1 cellular context compared by ENCODE assay signal in the genomic region with DNA sequence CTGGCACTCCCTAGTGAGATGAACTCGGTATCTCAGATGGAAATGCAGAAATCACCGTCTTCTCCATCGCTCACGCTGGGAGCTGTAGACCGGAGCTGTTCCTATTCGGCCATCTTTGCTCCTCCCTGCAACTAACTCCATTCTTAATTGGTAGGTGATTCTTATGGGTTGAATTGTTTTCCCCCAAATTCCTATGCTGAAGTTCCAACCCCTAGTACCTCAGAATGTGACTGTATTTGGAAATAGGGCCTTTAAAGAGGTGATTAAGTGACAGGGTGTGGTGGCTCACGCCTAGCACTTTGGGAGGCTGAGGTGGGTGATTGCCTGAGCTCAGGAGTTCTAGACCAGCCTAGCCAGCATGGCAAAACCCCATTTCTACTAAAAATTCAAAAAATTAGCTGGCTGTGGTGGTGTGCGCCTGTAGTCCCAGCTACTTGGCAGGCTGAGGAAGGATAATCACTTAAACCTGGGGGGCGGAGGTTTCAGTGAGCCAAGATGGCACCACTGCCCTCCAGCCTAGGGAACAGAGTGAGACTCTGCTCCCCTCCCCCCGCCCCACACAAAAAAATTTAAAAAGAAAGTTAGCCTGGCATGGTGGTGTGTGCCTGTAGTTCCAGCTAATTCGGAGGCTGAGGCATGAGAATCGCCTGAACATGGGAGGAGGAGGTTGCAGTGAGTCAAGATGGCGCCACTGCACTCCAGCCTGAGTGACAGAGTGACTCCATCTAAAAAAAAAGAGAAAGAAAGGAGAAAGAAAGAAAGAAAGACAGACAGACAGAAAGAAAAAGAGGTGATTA.
TF ChIP-seq lines count a peak whose summit lies in the region.

No MANE protein-coding gene starts in this region.

TF ChIP-seq in GM23338, 12 proteins besides CTCF, POLR2A, EP300 and RAD21 (continued from another document):
- TF ChIP-seq, protein P1, sequence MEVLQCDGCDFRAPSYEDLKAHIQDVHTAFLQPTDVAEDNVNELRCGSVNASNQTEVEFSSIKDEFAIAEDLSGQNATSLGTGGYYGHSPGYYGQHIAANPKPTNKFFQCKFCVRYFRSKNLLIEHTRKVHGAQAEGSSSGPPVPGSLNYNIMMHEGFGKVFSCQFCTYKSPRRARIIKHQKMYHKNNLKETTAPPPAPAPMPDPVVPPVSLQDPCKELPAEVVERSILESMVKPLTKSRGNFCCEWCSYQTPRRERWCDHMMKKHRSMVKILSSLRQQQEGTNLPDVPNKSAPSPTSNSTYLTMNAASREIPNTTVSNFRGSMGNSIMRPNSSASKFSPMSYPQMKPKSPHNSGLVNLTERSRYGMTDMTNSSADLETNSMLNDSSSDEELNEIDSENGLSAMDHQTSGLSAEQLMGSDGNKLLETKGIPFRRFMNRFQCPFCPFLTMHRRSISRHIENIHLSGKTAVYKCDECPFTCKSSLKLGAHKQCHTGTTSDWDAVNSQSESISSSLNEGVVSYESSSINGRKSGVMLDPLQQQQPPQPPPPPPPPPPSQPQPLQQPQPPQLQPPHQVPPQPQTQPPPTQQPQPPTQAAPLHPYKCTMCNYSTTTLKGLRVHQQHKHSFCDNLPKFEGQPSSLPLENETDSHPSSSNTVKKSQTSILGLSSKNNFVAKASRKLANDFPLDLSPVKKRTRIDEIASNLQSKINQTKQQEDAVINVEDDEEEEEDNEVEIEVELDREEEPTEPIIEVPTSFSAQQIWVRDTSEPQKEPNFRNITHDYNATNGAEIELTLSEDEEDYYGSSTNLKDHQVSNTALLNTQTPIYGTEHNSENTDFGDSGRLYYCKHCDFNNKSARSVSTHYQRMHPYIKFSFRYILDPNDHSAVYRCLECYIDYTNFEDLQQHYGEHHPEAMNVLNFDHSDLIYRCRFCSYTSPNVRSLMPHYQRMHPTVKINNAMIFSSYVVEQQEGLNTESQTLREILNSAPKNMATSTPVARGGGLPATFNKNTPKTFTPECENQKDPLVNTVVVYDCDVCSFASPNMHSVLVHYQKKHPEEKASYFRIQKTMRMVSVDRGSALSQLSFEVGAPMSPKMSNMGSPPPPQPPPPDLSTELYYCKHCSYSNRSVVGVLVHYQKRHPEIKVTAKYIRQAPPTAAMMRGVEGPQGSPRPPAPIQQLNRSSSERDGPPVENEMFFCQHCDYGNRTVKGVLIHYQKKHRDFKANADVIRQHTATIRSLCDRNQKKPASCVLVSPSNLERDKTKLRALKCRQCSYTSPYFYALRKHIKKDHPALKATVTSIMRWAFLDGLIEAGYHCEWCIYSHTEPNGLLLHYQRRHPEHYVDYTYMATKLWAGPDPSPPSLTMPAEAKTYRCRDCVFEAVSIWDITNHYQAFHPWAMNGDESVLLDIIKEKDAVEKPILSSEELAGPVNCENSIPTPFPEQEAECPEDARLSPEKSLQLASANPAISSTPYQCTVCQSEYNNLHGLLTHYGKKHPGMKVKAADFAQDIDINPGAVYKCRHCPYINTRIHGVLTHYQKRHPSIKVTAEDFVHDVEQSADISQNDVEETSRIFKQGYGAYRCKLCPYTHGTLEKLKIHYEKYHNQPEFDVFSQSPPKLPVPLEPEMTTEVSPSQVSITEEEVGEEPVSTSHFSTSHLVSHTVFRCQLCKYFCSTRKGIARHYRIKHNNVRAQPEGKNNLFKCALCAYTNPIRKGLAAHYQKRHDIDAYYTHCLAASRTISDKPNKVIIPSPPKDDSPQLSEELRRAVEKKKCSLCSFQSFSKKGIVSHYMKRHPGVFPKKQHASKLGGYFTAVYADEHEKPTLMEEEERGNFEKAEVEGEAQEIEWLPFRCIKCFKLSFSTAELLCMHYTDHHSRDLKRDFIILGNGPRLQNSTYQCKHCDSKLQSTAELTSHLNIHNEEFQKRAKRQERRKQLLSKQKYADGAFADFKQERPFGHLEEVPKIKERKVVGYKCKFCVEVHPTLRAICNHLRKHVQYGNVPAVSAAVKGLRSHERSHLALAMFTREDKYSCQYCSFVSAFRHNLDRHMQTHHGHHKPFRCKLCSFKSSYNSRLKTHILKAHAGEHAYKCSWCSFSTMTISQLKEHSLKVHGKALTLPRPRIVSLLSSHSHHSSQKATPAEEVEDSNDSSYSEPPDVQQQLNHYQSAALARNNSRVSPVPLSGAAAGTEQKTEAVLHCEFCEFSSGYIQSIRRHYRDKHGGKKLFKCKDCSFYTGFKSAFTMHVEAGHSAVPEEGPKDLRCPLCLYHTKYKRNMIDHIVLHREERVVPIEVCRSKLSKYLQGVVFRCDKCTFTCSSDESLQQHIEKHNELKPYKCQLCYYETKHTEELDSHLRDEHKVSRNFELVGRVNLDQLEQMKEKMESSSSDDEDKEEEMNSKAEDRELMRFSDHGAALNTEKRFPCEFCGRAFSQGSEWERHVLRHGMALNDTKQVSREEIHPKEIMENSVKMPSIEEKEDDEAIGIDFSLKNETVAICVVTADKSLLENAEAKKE (CRISPR knock-in tag; IDR thresholded peaks at IDR 0.05), result no peak
- TF ChIP-seq EZH2phosphoT487 (IDR thresholded peaks at IDR 0.05; ENCODE audit: unreplicated experiment) (no peak), CREB1 (CRISPR knock-in tag; IDR thresholded peaks at IDR 0.05; ENCODE audit: low read depth) (no peak), POLR2AphosphoS5 (IDR thresholded peaks at IDR 0.05; ENCODE audit: low read depth) (no peak), ZNF331 (CRISPR knock-in tag; IDR thresholded peaks at IDR 0.05; ENCODE audit: low read depth) (no peak), ZNF114 (CRISPR knock-in tag; IDR thresholded peaks at IDR 0.05) (no peak), EZH2 (IDR thresholded peaks at IDR 0.05; ENCODE audit: low read depth, unreplicated experiment) (no peak), NANOG (IDR thresholded peaks at IDR 0.05; ENCODE audit: borderline replicate concordance) (no peak)
- TF ChIP-seq, protein P2, sequence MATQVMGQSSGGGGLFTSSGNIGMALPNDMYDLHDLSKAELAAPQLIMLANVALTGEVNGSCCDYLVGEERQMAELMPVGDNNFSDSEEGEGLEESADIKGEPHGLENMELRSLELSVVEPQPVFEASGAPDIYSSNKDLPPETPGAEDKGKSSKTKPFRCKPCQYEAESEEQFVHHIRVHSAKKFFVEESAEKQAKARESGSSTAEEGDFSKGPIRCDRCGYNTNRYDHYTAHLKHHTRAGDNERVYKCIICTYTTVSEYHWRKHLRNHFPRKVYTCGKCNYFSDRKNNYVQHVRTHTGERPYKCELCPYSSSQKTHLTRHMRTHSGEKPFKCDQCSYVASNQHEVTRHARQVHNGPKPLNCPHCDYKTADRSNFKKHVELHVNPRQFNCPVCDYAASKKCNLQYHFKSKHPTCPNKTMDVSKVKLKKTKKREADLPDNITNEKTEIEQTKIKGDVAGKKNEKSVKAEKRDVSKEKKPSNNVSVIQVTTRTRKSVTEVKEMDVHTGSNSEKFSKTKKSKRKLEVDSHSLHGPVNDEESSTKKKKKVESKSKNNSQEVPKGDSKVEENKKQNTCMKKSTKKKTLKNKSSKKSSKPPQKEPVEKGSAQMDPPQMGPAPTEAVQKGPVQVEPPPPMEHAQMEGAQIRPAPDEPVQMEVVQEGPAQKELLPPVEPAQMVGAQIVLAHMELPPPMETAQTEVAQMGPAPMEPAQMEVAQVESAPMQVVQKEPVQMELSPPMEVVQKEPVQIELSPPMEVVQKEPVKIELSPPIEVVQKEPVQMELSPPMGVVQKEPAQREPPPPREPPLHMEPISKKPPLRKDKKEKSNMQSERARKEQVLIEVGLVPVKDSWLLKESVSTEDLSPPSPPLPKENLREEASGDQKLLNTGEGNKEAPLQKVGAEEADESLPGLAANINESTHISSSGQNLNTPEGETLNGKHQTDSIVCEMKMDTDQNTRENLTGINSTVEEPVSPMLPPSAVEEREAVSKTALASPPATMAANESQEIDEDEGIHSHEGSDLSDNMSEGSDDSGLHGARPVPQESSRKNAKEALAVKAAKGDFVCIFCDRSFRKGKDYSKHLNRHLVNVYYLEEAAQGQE (IDR thresholded peaks at IDR 0.05; ENCODE audit: unreplicated experiment), result no peak
